11 cellular contexts compared by ENCODE assay signal in the genomic region with DNA sequence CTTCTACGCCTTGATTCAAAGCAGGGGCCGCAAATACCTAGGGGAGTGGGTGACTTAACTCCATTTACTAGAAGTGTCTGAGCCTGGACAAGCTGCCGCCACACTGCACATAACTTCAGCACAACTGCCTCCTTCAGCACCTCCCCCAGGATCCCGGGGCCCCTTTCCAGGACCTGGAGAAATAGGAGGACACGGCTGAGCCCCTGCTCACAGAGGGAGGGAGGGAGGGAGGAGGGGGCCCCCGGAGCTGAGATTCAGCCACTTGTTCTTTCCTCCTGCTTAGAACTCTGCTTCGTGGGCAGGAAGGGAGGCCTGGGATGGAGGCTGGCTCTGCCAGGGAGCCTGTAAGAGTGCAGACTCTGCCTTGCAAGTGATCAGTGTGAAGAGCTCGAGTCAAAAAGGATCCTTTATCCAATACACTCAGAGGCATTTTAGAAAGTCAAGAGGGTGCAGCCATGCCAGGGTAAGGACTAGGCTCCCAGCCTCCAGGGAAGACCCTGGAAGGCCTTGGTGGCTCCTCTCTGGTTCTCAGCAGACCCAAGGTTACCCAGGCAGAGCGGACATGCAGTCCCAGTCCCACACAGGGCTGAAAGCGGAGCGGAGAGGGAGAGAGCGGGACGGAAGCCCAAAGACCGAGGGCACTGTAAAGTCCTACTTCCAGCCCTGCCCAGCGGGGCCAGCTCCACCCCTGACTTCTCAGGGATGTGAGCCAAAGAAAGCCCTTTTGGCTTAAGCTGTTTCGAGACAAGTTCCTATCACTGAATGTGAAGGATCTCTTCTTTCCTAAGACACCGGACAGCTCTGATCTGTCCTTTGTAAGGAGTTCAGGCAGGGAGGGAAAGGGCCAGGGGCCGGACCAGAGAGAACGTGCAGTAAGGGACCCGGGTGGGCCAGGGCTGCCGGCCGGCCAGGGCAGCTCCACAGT. TPM values are rescaled to one million over a fixed set of nuclear protein-coding genes. Genes with fewer than 3 reads are reported as not detected.
DNase-seq lines count a peak whose midpoint lies in the region; ATAC-seq and TF ChIP-seq lines count a peak whose summit lies in the region.
"Had no signal": no experiment of that assay in that cellular context is flagged by ENCODE, and none has a peak within 500 bp of the region (broad histone marks: within the 10 kb centered on the region; RNA-seq: fewer than 3 reads in every experiment).

No MANE protein-coding gene starts in this region.

- no peaks in the 10 kb centered on the region for H3K4me1 ChIP-seq in iPS-18a (ENCODE audit: control insufficient read depth, low read depth, low read length)
- H3K4me1 ChIP-seq in psoas muscle = peaks cover 34% of the 10 kb centered on the region

- WGBS in psoas muscle, 3 donors = 31 to 61% (median 35%) methylated on average over 22 of the region's 22 CpGs

- no peaks in the 10 kb centered on the region for H3K36me3 ChIP-seq in iPS-18a (ENCODE audit: control insufficient read depth, low read depth, low read length)
- H3K36me3 ChIP-seq in psoas muscle (ENCODE audit: insufficient read depth in 1 of 2, low read depth in 1 of 2) = no peaks in the 10 kb centered on the region

- H3K27me3 Mint-ChIP-seq in activated T-cell treated with anti-CD3 and anti-CD28 coated beads, Interleukin-2, amount 50 U/mL, for 72 hours (ENCODE audit: low read depth) = peaks cover 19% of the 10 kb centered on the region

- H3K27ac Mint-ChIP-seq in activated T-cell treated with anti-CD3 and anti-CD28 coated beads, Interleukin-2, amount 50 U/mL, for 72 hours = no peak overlapping the region
- H3K27ac Mint-ChIP-seq: activated naive CD8-positive, alpha-beta T cell treated with anti-CD3 and anti-CD28 coated beads, Interleukin-2, amount 10 ng/mL, durations not matched to agents 7 days and 5 days; T-helper 1 cell treated with Interleukin-12 subunit alpha and Interleukin-12 subunit beta and Interleukin-4 antibody, amounts not matched to agents 30 μg/mL and 1 μg/mL, for 36 hours had no signal

- ATAC-seq in psoas muscle (peak; percentile 67 to 80 (median 72)), GM18861 (IDR thresholded peaks at IDR 0.05; ENCODE audit: unreplicated experiment) (no peak)
- no peak for ATAC-seq in activated T-cell treated with anti-CD3 and anti-CD28 coated beads, Interleukin-2, amount 50 U/mL, for 72 hours (replicated peaks in 1 of 2)

- H3K4me3 ChIP-seq in cardiac fibroblast (replicated peaks in 1 of 2; ENCODE audit: low read depth in 2 of 2, low read length in 2 of 2) (peak overlapping the region in 1 of 2 donors; percentile 26), iPS-18a (ENCODE audit: low read length) (peak overlapping the region; percentile 30), psoas muscle (peak overlapping the region; percentile 62)

- TF ChIP-seq CTCF in cardiac fibroblast (IDR thresholded peaks at IDR 0.05; ENCODE audit: low read depth, low read length) (no peak), psoas muscle (IDR thresholded peaks at IDR 0.05) (no peak)

- no peak overlapping the region for H3K4me3 Mint-ChIP-seq in activated T-cell treated with anti-CD3 and anti-CD28 coated beads, Interleukin-2, amount 50 U/mL, for 72 hours
- H3K4me3 Mint-ChIP-seq: activated naive CD8-positive, alpha-beta T cell treated with anti-CD3 and anti-CD28 coated beads, Interleukin-2, amount 10 ng/mL, durations not matched to agents 7 days and 5 days; T-helper 1 cell treated with Interleukin-12 subunit alpha and Interleukin-12 subunit beta and Interleukin-4 antibody, amounts not matched to agents 30 μg/mL and 1 μg/mL, for 36 hours had no signal

- H3K36me3 Mint-ChIP-seq in activated T-cell treated with anti-CD3 and anti-CD28 coated beads, Interleukin-2, amount 50 U/mL, for 72 hours (ENCODE audit: insufficient read depth in 2 of 2) = no peaks in the 10 kb centered on the region
- H3K36me3 Mint-ChIP-seq: activated naive CD8-positive, alpha-beta T cell treated with anti-CD3 and anti-CD28 coated beads, Interleukin-2, amount 10 ng/mL, durations not matched to agents 7 days and 5 days; CD8-positive, alpha-beta memory T cell had no signal

- intact Hi-C loops in psoas muscle (cut with DNase I) = loop anchor here in 1 of 2 donors (10.0 kb wide), 1 partner anchor 85 kb away; no protein-coding TSS in a partner anchor

- H3K27ac ChIP-seq in iPS-18a (ENCODE audit: low read length) (no peak overlapping the region), psoas muscle (peak overlapping the region; percentile 85)

- DNase-seq in ELF-1 (ENCODE audit: low read depth, low spot score) (peak; percentile 55), cardiac fibroblast (ENCODE audit: low read depth in 2 of 2) (peak; percentile 68 to 73), psoas muscle (peak; percentile 74 to 76), DMS114 treated with DMSO at 0.1 percent for 48 hours (lab: John Stamatoyannopoulos, UW; ENCODE audit: unreplicated experiment) (no peak), HuH-7.5 (ENCODE audit: low spot score) (no peak)
- no peak for DNase-seq in activated T-cell treated with anti-CD3 and anti-CD28 coated beads, Interleukin-2, amount 50 U/mL, for 72 hours
- DNase-seq: activated naive CD8-positive, alpha-beta T cell treated with anti-CD3 and anti-CD28 coated beads, Interleukin-2, amount 10 ng/mL, durations not matched to agents 7 days and 5 days; CD8-positive, alpha-beta memory T cell had no signal

- H3K4me1 Mint-ChIP-seq in activated T-cell treated with anti-CD3 and anti-CD28 coated beads, Interleukin-2, amount 50 U/mL, for 72 hours (ENCODE audit: low read depth) = no peaks in the 10 kb centered on the region
- H3K4me1 Mint-ChIP-seq: activated naive CD8-positive, alpha-beta T cell treated with anti-CD3 and anti-CD28 coated beads, Interleukin-2, amount 10 ng/mL, durations not matched to agents 7 days and 5 days; CD8-positive, alpha-beta memory T cell had no signal

- no peaks in the 10 kb centered on the region for H3K27me3 ChIP-seq in iPS-18a (ENCODE audit: control insufficient read depth, insufficient read depth, low read length)
- H3K27me3 ChIP-seq in psoas muscle (ENCODE audit: insufficient read depth in 3 of 3, low read length in 2 of 3) = no peaks in the 10 kb centered on the region

- no peak overlapping the region for H3K9ac ChIP-seq in iPS-18a (ENCODE audit: low read length)

- H3K9me3 ChIP-seq in iPS-18a (ENCODE audit: control insufficient read depth, low read depth, low read length) = no peaks in the 10 kb centered on the region
- no peaks in the 10 kb centered on the region for H3K9me3 ChIP-seq in psoas muscle

- no peaks in the 10 kb centered on the region for H3K9me3 Mint-ChIP-seq in activated T-cell treated with anti-CD3 and anti-CD28 coated beads, Interleukin-2, amount 50 U/mL, for 72 hours
- H3K9me3 Mint-ChIP-seq: activated naive CD8-positive, alpha-beta T cell treated with anti-CD3 and anti-CD28 coated beads, Interleukin-2, amount 10 ng/mL, durations not matched to agents 7 days and 5 days; CD8-positive, alpha-beta memory T cell; T-helper 1 cell treated with Interleukin-12 subunit alpha and Interleukin-12 subunit beta and Interleukin-4 antibody, amounts not matched to agents 30 μg/mL and 1 μg/mL, for 36 hours had no signal

RNA-seq across cellular contexts. Expression of gene ARMC9, which starts 8.6 kb away (rescaled TPM):
- total RNA-seq in psoas muscle = 10 to 100 TPM in 1 of 4 donors, 1 to 10 TPM in 3; 1.4 to 18.4 (median 2.6) TPM
- 1 to 10 TPM; 2.1 to 2.3 (median 2.2) TPM for polyA plus RNA-seq in psoas muscle
- total RNA-seq in activated T-cell treated with anti-CD3 and anti-CD28 coated beads, Interleukin-2, amount 50 U/mL, for 72 hours = 1 to 10 TPM; 1.4 to 2.1 TPM

Comparison
In these comparisons a context has a peak if more than half of its experiments do, and no peak if none do; other contexts are left out.
1. DNase-seq: peak in ELF-1 (single experiment), cardiac fibroblast (2 of 2) and psoas muscle (2 of 2); none in activated T-cell treated with anti-CD3 and anti-CD28 coated beads, Interleukin-2, amount 50 U/mL, for 72 hours (0 of 2), DMS114 treated with DMSO at 0.1 percent for 48 hours (single experiment) and HuH-7.5 (single experiment).
2. ATAC-seq: peak in psoas muscle (4 of 4); none in activated T-cell treated with anti-CD3 and anti-CD28 coated beads, Interleukin-2, amount 50 U/mL, for 72 hours (0 of 2) and GM18861 (single experiment).